ENCODE assay signal across 18 cellular contexts in genomic region chr1:99589186-99589636, GRCh38. TPM values are rescaled to one million over a fixed set of nuclear protein-coding genes. Genes with fewer than 3 reads are reported as not detected.
A peak's percentile ranks its signal among the peaks of the same experiment; 100 is the strongest.
DNase-seq lines count a peak whose midpoint lies in the region; ATAC-seq and TF ChIP-seq lines count a peak whose summit lies in the region.
"Had no signal": no experiment of that assay in that cellular context is flagged by ENCODE, and none has a peak within 500 bp of the region (broad histone marks: within the 10 kb centered on the region; RNA-seq: fewer than 3 reads in every experiment).

No MANE protein-coding gene starts in this region.

- intact Hi-C loops in colonic mucosa (cut with DNase I), result no loop called here
- intact Hi-C loops in mucosa of descending colon (cut with DNase I, micrococcal nuclease), result no loop called here

- H3K9ac ChIP-seq in colonic mucosa (ENCODE audit: low read depth in 2 of 2, low read length in 2 of 2), result no peak overlapping the region
- H3K9ac ChIP-seq: GM23248 had no signal

- H3K4me1 ChIP-seq in colonic mucosa, result no peaks in the 10 kb centered on the region
- peaks cover 8% of the 10 kb centered on the region for H3K4me1 ChIP-seq in mucosa of descending colon (ENCODE audit: low read depth)
- no peaks in the 10 kb centered on the region for H3K4me1 ChIP-seq in effector memory CD4-positive, alpha-beta T cell (ENCODE audit: control insufficient read depth, insufficient read depth, low read length, poor library complexity, severe bottlenecking)

- TF ChIP-seq CTCF in colonic mucosa (IDR thresholded peaks at IDR 0.05) (no peak), mucosa of descending colon (IDR thresholded peaks at IDR 0.05) (no peak)

- in situ Hi-C loops in Caki2 (cut with HindIII; ENCODE audit: low pct_unique_long_range_greater_than_20kb, low sequenced_read_pairs), result no loop called here
- in situ Hi-C loops in G401 (cut with HindIII; ENCODE audit: low sequenced_read_pairs), result no loop called here

- H3K9me3 ChIP-seq in colonic mucosa (no peaks in the 10 kb centered on the region), mucosa of descending colon (no peaks in the 10 kb centered on the region)
- no peaks in the 10 kb centered on the region for H3K9me3 ChIP-seq in effector memory CD4-positive, alpha-beta T cell (ENCODE audit: control insufficient read depth, low read length)
- H3K9me3 ChIP-seq: Caco-2, SJSA1 had no signal

- H3K4me3 ChIP-seq in colonic mucosa, result no peak overlapping the region
- no peak overlapping the region for H3K4me3 ChIP-seq in mucosa of descending colon
- H3K4me3 ChIP-seq in effector memory CD4-positive, alpha-beta T cell (ENCODE audit: insufficient read depth, low read depth, low read length, poor library complexity, severe bottlenecking), result no peak overlapping the region
- H3K4me3 ChIP-seq: GM23248, SJSA1 had no signal

- ATAC-seq in mucosa of descending colon, result peak; percentile 93
- ATAC-seq in GM19467 (IDR thresholded peaks at IDR 0.05; ENCODE audit: unreplicated experiment), result no peak

- H3K27ac ChIP-seq in colonic mucosa, result no peak overlapping the region
- H3K27ac ChIP-seq in effector memory CD4-positive, alpha-beta T cell (ENCODE audit: insufficient read depth, low read length, poor library complexity, severe bottlenecking), result no peak overlapping the region
- H3K27ac ChIP-seq: RWPE1 had no signal

- no peaks in the 10 kb centered on the region for H3K36me3 ChIP-seq in colonic mucosa
- no peaks in the 10 kb centered on the region for H3K36me3 ChIP-seq in mucosa of descending colon (ENCODE audit: low read depth)
- H3K36me3 ChIP-seq in effector memory CD4-positive, alpha-beta T cell (ENCODE audit: control insufficient read depth, insufficient read depth, low read length), result no peaks in the 10 kb centered on the region
- H3K36me3 ChIP-seq: SJSA1 had no signal

- H3K27me3 ChIP-seq in colonic mucosa, result no peaks in the 10 kb centered on the region
- H3K27me3 ChIP-seq in effector memory CD4-positive, alpha-beta T cell (replicated peaks; ENCODE audit: control insufficient read depth, insufficient read depth, low read length, poor library complexity, severe bottlenecking), result no peaks in the 10 kb centered on the region
- H3K27me3 ChIP-seq: SJSA1 had no signal

- DNase-seq in Caki2 (ENCODE audit: low read depth) (peak; percentile 30), LoVo (ENCODE audit: low spot score) (peak; percentile 29), colonic mucosa (peak; percentile 53), mucosa of descending colon (peak in 2 of 3 donors; percentile 12 to 46), G401 (ENCODE audit: low spot score) (no peak), COR-L47 (lab: John Stamatoyannopoulos, UW) (no peak)
- DNase-seq in effector memory CD4-positive, alpha-beta T cell, result no peak
- DNase-seq: C1 segment of cervical spinal cord, Caco-2, GM23248, NCI-H146, NCI-H2081 treated with DMSO at 0.1 percent for 48 hours, NCI-H2227 treated with DMSO at 0.1 percent for 48 hours, NCI-H524 treated with DMSO at 0.1 percent for 48 hours, OCI-M1 had no signal

RNA-seq across cellular contexts. Expression of gene PALMD, which starts 56.7 kb away (rescaled TPM):
- 2.3 and 6.5 TPM in 2 replicates for total RNA-seq in Caki2 (2014; rRNA removed; shearing (Covaris generic); ENCODE audit: low replicate concordance)
- total RNA-seq in colonic mucosa (1 to 10 TPM; 1.4 to 2.2 TPM), mucosa of descending colon (1 to 10 TPM; 1.6 to 4.4 (median 4.3) TPM)
- total RNA-seq in G401 (2014; rRNA removed; shearing (Covaris generic)), result 43.5 and 56.9 TPM in 2 replicates
- total RNA-seq: Caco-2 had no signal

Comparison
In these comparisons a context has a peak if more than half of its experiments do, and no peak if none do; other contexts are left out.
1. DNase-seq: peak in Caki2 (single experiment), LoVo (single experiment), colonic mucosa (single experiment) and mucosa of descending colon (2 of 3); none in G401 (single experiment), COR-L47 (single experiment) and effector memory CD4-positive, alpha-beta T cell (0 of 3).